In genomic region chr4:74331252-74331651, GRCh38 we compare ENCODE assay signal across 34 cellular contexts. TPM values are rescaled to one million over a fixed set of nuclear protein-coding genes. Genes with fewer than 3 reads are reported as not detected.
"Had no signal": no experiment of that assay in that cellular context is flagged by ENCODE, and none has a peak within 500 bp of the region (broad histone marks: within the 10 kb centered on the region; RNA-seq: fewer than 3 reads in every experiment).

No MANE protein-coding gene starts in this region.

- DNase-seq: activated B cell treated with CpG ODN at 0.5 μM for 24 hours; activated CD4-positive, alpha-beta memory T cell treated with anti-CD3 and anti-CD28 coated beads, Interleukin-2, amount 10 ng/mL, durations not matched to agents 7 days and 5 days; activated CD4-positive, alpha-beta T cell treated with anti-CD3 and anti-CD28 coated beads for 4 hours; activated CD4-positive, CD25-positive, alpha-beta regulatory T cell treated with anti-CD3 and anti-CD28 coated beads, Interleukin-2, amount 50 U/mL, for 72 hours; activated CD8-positive, alpha-beta memory T cell treated with anti-CD3 and anti-CD28 coated beads for 24 hours; activated CD8-positive, alpha-beta memory T cell treated with anti-CD3 and anti-CD28 coated beads, Interleukin-2, amount 10 ng/mL, durations not matched to agents 7 days and 5 days; activated CD8-positive, alpha-beta memory T cell treated with anti-CD3 and anti-CD28 coated beads, Interleukin-2, amount 50 U/mL, for 48 hours; activated effector memory CD4-positive, alpha-beta T cell treated with Interleukin-2 at 50 U/mL for 16 hours; activated naive CD4-positive, alpha-beta T cell treated with anti-CD3 and anti-CD28 coated beads, Interleukin-2, amount 10 ng/mL, durations not matched to agents 7 days and 5 days; activated naive CD8-positive, alpha-beta T cell treated with anti-CD3 and anti-CD28 coated beads, Interleukin-2, amount 50 U/mL, for 24 hours; activated T-cell treated with anti-CD3 and anti-CD28 coated beads, Interleukin-2, amount 50 U/mL, for 48 hours; Kasumi-1; KG1; MM.1S; NCI-H1092 treated with DMSO at 0.1 percent for 48 hours; NCI-H1417; NCI-H146; NCI-H187; NCI-H2029 treated with DMSO at 0.1 percent for 48 hours; NCI-H2107; NCI-H2171; NCI-H510A; NCI-H526; NCI-H748 treated with DMSO at 0.1 percent for 48 hours; NK-92 treated with Interleukin-12 subunit alpha and Interleukin-12 subunit beta, amount 100 ng/mL, for 24 hours; Right ventricle myocardium superior had no signal

- H3K9me3 Mint-ChIP-seq: activated B cell treated with CpG ODN at 0.5 μM for 24 hours; activated CD4-positive, alpha-beta memory T cell treated with anti-CD3 and anti-CD28 coated beads, Interleukin-2, amount 10 ng/mL, durations not matched to agents 7 days and 5 days; activated naive CD4-positive, alpha-beta T cell treated with anti-CD3 and anti-CD28 coated beads, Interleukin-2, amount 10 ng/mL, durations not matched to agents 7 days and 5 days; activated naive CD8-positive, alpha-beta T cell treated with anti-CD3 and anti-CD28 coated beads, Interleukin-2, amount 50 U/mL, for 24 hours; central memory CD8-positive, alpha-beta T cell; T-helper 2 cell treated with Interferon-gamma antibody and Interleukin-4, amounts not matched to agents 5 μg/mL and 100 μg/mL, for 36 hours had no signal

- H3K27ac Mint-ChIP-seq: activated B cell treated with CpG ODN at 0.5 μM for 24 hours; activated CD4-positive, alpha-beta memory T cell treated with anti-CD3 and anti-CD28 coated beads, Interleukin-2, amount 10 ng/mL, durations not matched to agents 7 days and 5 days; activated CD8-positive, alpha-beta memory T cell treated with anti-CD3 and anti-CD28 coated beads, Interleukin-2, amount 10 ng/mL, durations not matched to agents 7 days and 5 days; activated naive CD4-positive, alpha-beta T cell treated with anti-CD3 and anti-CD28 coated beads, Interleukin-2, amount 10 ng/mL, durations not matched to agents 7 days and 5 days; activated naive CD8-positive, alpha-beta T cell; activated naive CD8-positive, alpha-beta T cell treated with anti-CD3 and anti-CD28 coated beads, Interleukin-2, amount 50 U/mL, for 24 hours; T-helper 2 cell treated with Interferon-gamma antibody and Interleukin-4, amounts not matched to agents 5 μg/mL and 100 μg/mL, for 36 hours had no signal

- H3K9me3 ChIP-seq: ascending aorta had no signal

- H3K4me1 Mint-ChIP-seq: activated CD4-positive, alpha-beta memory T cell treated with anti-CD3 and anti-CD28 coated beads, Interleukin-2, amount 10 ng/mL, durations not matched to agents 7 days and 5 days; activated CD8-positive, alpha-beta memory T cell treated with anti-CD3 and anti-CD28 coated beads, Interleukin-2, amount 10 ng/mL, durations not matched to agents 7 days and 5 days; activated naive CD4-positive, alpha-beta T cell treated with anti-CD3 and anti-CD28 coated beads, Interleukin-2, amount 10 ng/mL, durations not matched to agents 7 days and 5 days; activated naive CD8-positive, alpha-beta T cell treated with anti-CD3 and anti-CD28 coated beads, Interleukin-2, amount 50 U/mL, for 24 hours; central memory CD8-positive, alpha-beta T cell had no signal

- H3K36me3 Mint-ChIP-seq: activated CD8-positive, alpha-beta memory T cell treated with anti-CD3 and anti-CD28 coated beads, Interleukin-2, amount 10 ng/mL, durations not matched to agents 7 days and 5 days; activated naive CD4-positive, alpha-beta T cell treated with anti-CD3 and anti-CD28 coated beads, Interleukin-2, amount 10 ng/mL, durations not matched to agents 7 days and 5 days; activated naive CD8-positive, alpha-beta T cell had no signal

- H3K27me3 ChIP-seq: ascending aorta, cardiac muscle cell had no signal

- ATAC-seq: activated CD8-positive, alpha-beta memory T cell treated with anti-CD3 and anti-CD28 coated beads, Interleukin-2, amount 10 ng/mL, durations not matched to agents 7 days and 5 days; activated naive CD8-positive, alpha-beta T cell treated with anti-CD3 and anti-CD28 coated beads, Interleukin-2, amount 50 U/mL, for 24 hours had no signal

- H3K4me1 ChIP-seq: ascending aorta had no signal

- H3K4me3 Mint-ChIP-seq: activated B cell treated with CpG ODN at 0.5 μM for 24 hours; activated CD4-positive, alpha-beta memory T cell treated with anti-CD3 and anti-CD28 coated beads, Interleukin-2, amount 10 ng/mL, durations not matched to agents 7 days and 5 days; activated CD8-positive, alpha-beta memory T cell treated with anti-CD3 and anti-CD28 coated beads, Interleukin-2, amount 10 ng/mL, durations not matched to agents 7 days and 5 days; activated naive CD4-positive, alpha-beta T cell treated with anti-CD3 and anti-CD28 coated beads, Interleukin-2, amount 10 ng/mL, durations not matched to agents 7 days and 5 days; activated naive CD8-positive, alpha-beta T cell; activated naive CD8-positive, alpha-beta T cell treated with anti-CD3 and anti-CD28 coated beads, Interleukin-2, amount 50 U/mL, for 24 hours; central memory CD8-positive, alpha-beta T cell; T-helper 2 cell treated with Interferon-gamma antibody and Interleukin-4, amounts not matched to agents 5 μg/mL and 100 μg/mL, for 36 hours had no signal

- H3K36me3 ChIP-seq: ascending aorta, cardiac muscle cell had no signal

- H3K4me3 ChIP-seq: ascending aorta, cardiac muscle cell had no signal

- H3K27ac ChIP-seq: ascending aorta, cardiac muscle cell, VCaP had no signal

RNA-seq across cellular contexts. Expression of gene EPGN, which starts 23.0 kb away (rescaled TPM):
- total RNA-seq: activated B cell treated with CpG ODN at 0.5 μM for 24 hours; activated CD8-positive, alpha-beta memory T cell treated with anti-CD3 and anti-CD28 coated beads, Interleukin-2, amount 10 ng/mL, durations not matched to agents 7 days and 5 days; ascending aorta; cardiac muscle cell; Right ventricle myocardium superior; T-helper 1 cell treated with Interleukin-12 subunit alpha and Interleukin-12 subunit beta and Interleukin-4 antibody, amounts not matched to agents 30 ng/mL and 1 ng/mL, for 36 hours had no signal
- polyA plus RNA-seq: cardiac muscle cell had no signal

RNA-seq across cellular contexts. Expression of gene EREG, which starts 33.7 kb away (rescaled TPM):
- total RNA-seq: activated B cell treated with CpG ODN at 0.5 μM for 24 hours; activated CD4-positive, alpha-beta memory T cell treated with anti-CD3 and anti-CD28 coated beads, Interleukin-2, amount 10 ng/mL, durations not matched to agents 7 days and 5 days; activated CD8-positive, alpha-beta memory T cell treated with anti-CD3 and anti-CD28 coated beads, Interleukin-2, amount 10 ng/mL, durations not matched to agents 7 days and 5 days; ascending aorta; cardiac muscle cell; chondrocyte; Right ventricle myocardium superior; T-helper 1 cell treated with Interleukin-12 subunit alpha and Interleukin-12 subunit beta and Interleukin-4 antibody, amounts not matched to agents 30 ng/mL and 1 ng/mL, for 36 hours had no signal
- polyA plus RNA-seq: cardiac muscle cell had no signal
